In genomic region chr19:40778045-40778864, GRCh38 we compare ENCODE assay signal across 1 cellular context.
A peak's percentile ranks its signal among the peaks of the same experiment; 100 is the strongest.
TF ChIP-seq lines count a peak whose summit lies in the region.

Gene RAB4B, plus strand, starts transcription at chr19:40778247. Its CDS starts 129 bp downstream, at chr19:40778376.

TF ChIP-seq in HepG2, 621 proteins besides CTCF, POLR2A, EP300 and RAD21 (continued from another document and continues in another):
- TF ChIP-seq ARID5B (CRISPR knock-in tag; IDR thresholded peaks at IDR 0.05): no peak
- no peak for TF ChIP-seq ZNF879 (CRISPR knock-in tag; IDR thresholded peaks at IDR 0.05)
- TF ChIP-seq ZNF563 (CRISPR knock-in tag; IDR thresholded peaks at IDR 0.05): no peak
- no peak for TF ChIP-seq MED1 (CRISPR knock-in tag; IDR thresholded peaks at IDR 0.05)
- TF ChIP-seq TEAD2 (CRISPR knock-in tag; IDR thresholded peaks at IDR 0.05): no peak
- no peak for TF ChIP-seq EZH2 (conservative IDR thresholded peaks at IDR 0.05; ENCODE audit: low read depth, low read length)
- no peak for TF ChIP-seq CENPBD1 (CRISPR knock-in tag; IDR thresholded peaks at IDR 0.05; ENCODE audit: borderline replicate concordance, low read depth)
- no peak for TF ChIP-seq NPAS2 (CRISPR knock-in tag; IDR thresholded peaks at IDR 0.05; ENCODE audit: borderline replicate concordance)
- no peak for TF ChIP-seq ZIK1 (CRISPR knock-in tag; IDR thresholded peaks at IDR 0.05; ENCODE audit: borderline replicate concordance, low read depth)
- TF ChIP-seq MAFK (conservative IDR thresholded peaks at IDR 0.05 in 1 of 2, IDR thresholded peaks at IDR 0.05 in 1 of 2; ENCODE audit: low read length in 2 of 2): no peak; a peak in 1 of 4 replicates
- TF ChIP-seq ZBTB39 (CRISPR knock-in tag; IDR thresholded peaks at IDR 0.05): no peak
- no peak for TF ChIP-seq ZNF296 (CRISPR knock-in tag; conservative IDR thresholded peaks at IDR 0.05)
- TF ChIP-seq THAP11 (CRISPR knock-in tag; IDR thresholded peaks at IDR 0.05): peak; percentile 78
- TF ChIP-seq AGO1 (IDR thresholded peaks at IDR 0.05; ENCODE audit: low read depth, low read length, poor library complexity, severe bottlenecking): no peak
- TF ChIP-seq DZIP1 (CRISPR knock-in tag; IDR thresholded peaks at IDR 0.05): no peak; the same call in 1 of the 2 replicates
- TF ChIP-seq, protein P1, sequence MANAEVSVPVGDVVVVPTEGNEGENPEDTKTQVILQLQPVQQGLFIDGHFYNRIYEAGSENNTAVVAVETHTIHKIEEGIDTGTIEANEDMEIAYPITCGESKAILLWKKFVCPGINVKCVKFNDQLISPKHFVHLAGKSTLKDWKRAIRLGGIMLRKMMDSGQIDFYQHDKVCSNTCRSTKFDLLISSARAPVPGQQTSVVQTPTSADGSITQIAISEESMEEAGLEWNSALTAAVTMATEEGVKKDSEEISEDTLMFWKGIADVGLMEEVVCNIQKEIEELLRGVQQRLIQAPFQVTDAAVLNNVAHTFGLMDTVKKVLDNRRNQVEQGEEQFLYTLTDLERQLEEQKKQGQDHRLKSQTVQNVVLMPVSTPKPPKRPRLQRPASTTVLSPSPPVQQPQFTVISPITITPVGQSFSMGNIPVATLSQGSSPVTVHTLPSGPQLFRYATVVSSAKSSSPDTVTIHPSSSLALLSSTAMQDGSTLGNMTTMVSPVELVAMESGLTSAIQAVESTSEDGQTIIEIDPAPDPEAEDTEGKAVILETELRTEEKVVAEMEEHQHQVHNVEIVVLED (CRISPR knock-in tag; IDR thresholded peaks at IDR 0.05; ENCODE audit: borderline replicate concordance): peak; percentile 77
- no peak; the same call in 1 of the 2 replicates for TF ChIP-seq TFDP1 (CRISPR knock-in tag; IDR thresholded peaks at IDR 0.05; ENCODE audit: borderline replicate concordance)
- no peak for TF ChIP-seq ZNF451 (CRISPR knock-in tag; IDR thresholded peaks at IDR 0.05)
- TF ChIP-seq YY1 (IDR thresholded peaks at IDR 0.05; ENCODE audit: insufficient read depth, insufficient replicate concordance, low read depth, low read length): peak; percentile 85
- no peak for TF ChIP-seq ZSCAN20 (CRISPR knock-in tag; IDR thresholded peaks at IDR 0.05; ENCODE audit: borderline replicate concordance)
- TF ChIP-seq, protein P2, sequence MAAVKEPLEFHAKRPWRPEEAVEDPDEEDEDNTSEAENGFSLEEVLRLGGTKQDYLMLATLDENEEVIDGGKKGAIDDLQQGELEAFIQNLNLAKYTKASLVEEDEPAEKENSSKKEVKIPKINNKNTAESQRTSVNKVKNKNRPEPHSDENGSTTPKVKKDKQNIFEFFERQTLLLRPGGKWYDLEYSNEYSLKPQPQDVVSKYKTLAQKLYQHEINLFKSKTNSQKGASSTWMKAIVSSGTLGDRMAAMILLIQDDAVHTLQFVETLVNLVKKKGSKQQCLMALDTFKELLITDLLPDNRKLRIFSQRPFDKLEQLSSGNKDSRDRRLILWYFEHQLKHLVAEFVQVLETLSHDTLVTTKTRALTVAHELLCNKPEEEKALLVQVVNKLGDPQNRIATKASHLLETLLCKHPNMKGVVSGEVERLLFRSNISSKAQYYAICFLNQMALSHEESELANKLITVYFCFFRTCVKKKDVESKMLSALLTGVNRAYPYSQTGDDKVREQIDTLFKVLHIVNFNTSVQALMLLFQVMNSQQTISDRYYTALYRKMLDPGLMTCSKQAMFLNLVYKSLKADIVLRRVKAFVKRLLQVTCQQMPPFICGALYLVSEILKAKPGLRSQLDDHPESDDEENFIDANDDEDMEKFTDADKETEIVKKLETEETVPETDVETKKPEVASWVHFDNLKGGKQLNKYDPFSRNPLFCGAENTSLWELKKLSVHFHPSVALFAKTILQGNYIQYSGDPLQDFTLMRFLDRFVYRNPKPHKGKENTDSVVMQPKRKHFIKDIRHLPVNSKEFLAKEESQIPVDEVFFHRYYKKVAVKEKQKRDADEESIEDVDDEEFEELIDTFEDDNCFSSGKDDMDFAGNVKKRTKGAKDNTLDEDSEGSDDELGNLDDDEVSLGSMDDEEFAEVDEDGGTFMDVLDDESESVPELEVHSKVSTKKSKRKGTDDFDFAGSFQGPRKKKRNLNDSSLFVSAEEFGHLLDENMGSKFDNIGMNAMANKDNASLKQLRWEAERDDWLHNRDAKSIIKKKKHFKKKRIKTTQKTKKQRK (IDR thresholded peaks at IDR 0.05; ENCODE audit: low read length): peak; percentile 40; the same call in 1 of the 2 replicates
- TF ChIP-seq, protein P3, sequence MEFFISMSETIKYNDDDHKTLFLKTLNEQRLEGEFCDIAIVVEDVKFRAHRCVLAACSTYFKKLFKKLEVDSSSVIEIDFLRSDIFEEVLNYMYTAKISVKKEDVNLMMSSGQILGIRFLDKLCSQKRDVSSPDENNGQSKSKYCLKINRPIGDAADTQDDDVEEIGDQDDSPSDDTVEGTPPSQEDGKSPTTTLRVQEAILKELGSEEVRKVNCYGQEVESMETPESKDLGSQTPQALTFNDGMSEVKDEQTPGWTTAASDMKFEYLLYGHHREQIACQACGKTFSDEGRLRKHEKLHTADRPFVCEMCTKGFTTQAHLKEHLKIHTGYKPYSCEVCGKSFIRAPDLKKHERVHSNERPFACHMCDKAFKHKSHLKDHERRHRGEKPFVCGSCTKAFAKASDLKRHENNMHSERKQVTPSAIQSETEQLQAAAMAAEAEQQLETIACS (CRISPR knock-in tag; IDR thresholded peaks at IDR 0.05): no peak
- TF ChIP-seq MAFF (IDR thresholded peaks at IDR 0.05; ENCODE audit: low read depth, low read length): no peak
- TF ChIP-seq ZBTB38 (CRISPR knock-in tag; IDR thresholded peaks at IDR 0.05): no peak; the same call in 1 of the 2 replicates
- TF ChIP-seq ZBTB33 (CRISPR knock-in tag; IDR thresholded peaks at IDR 0.05): no peak
- no peak; the same call in 1 of the 2 replicates for TF ChIP-seq HCFC1 (IDR thresholded peaks at IDR 0.05; ENCODE audit: low read depth, low read length)
- TF ChIP-seq ZNF589 (CRISPR knock-in tag; conservative IDR thresholded peaks at IDR 0.05): no peak
- TF ChIP-seq, protein P4, sequence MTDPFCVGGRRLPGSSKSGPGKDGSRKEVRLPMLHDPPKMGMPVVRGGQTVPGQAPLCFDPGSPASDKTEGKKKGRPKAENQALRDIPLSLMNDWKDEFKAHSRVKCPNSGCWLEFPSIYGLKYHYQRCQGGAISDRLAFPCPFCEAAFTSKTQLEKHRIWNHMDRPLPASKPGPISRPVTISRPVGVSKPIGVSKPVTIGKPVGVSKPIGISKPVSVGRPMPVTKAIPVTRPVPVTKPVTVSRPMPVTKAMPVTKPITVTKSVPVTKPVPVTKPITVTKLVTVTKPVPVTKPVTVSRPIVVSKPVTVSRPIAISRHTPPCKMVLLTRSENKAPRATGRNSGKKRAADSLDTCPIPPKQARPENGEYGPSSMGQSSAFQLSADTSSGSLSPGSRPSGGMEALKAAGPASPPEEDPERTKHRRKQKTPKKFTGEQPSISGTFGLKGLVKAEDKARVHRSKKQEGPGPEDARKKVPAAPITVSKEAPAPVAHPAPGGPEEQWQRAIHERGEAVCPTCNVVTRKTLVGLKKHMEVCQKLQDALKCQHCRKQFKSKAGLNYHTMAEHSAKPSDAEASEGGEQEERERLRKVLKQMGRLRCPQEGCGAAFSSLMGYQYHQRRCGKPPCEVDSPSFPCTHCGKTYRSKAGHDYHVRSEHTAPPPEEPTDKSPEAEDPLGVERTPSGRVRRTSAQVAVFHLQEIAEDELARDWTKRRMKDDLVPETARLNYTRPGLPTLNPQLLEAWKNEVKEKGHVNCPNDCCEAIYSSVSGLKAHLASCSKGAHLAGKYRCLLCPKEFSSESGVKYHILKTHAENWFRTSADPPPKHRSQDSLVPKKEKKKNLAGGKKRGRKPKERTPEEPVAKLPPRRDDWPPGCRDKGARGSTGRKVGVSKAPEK (CRISPR knock-in tag; IDR thresholded peaks at IDR 0.05; ENCODE audit: borderline replicate concordance): no peak
- 0 out of 2 replicates have a peak, but pooled peaks have one; percentile 31 for TF ChIP-seq MEIS1 (CRISPR knock-in tag; IDR thresholded peaks at IDR 0.05; ENCODE audit: borderline replicate concordance)
- no peak for TF ChIP-seq PLRG1 (conservative IDR thresholded peaks at IDR 0.05)
- TF ChIP-seq DR1 (CRISPR knock-in tag; IDR thresholded peaks at IDR 0.05): 0 out of 2 replicates have a peak, but pooled peaks have one; percentile 40
- no peak for TF ChIP-seq DDIT3 (CRISPR knock-in tag; IDR thresholded peaks at IDR 0.05)
- no peak for TF ChIP-seq CC2D1A (CRISPR knock-in tag; IDR thresholded peaks at IDR 0.05)
- no peak for TF ChIP-seq MBD4 (IDR thresholded peaks at IDR 0.05; ENCODE audit: borderline replicate concordance, low read length)
- TF ChIP-seq MYNN (CRISPR knock-in tag; IDR thresholded peaks at IDR 0.05; ENCODE audit: low read depth): no peak
